1 cellular context compared by ENCODE assay signal in the genomic region with DNA sequence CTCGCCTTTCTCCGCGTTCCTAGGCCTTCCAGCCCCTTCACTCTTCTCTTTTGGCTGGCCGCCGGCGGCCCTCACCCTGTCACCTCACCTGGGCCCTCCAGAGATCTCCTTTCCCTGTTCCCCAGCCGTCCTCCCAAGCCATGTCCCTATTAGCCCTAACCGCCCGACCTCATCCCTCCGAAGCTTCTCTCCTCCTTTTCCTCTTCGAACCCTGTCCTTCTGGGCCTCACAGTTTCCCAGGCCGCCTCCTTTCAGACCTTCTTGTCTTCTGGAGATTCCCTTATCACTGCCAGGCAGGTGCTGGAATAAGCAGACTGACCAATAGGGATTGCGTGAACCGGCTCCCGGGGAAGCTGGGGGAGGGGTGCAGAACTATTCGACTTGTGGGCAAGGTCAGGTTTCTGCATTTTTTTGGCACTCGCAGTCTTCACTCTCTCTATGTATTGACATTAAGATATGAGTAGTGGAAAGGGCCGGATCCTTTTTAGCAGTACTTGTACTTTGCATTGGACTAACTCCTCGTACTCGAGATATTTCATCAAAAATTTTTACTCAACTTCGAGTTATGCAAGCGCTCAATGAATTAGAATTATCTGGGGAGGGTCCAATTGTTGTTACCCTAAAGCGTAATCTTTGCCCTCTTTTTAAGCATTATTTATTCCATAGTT.
TF ChIP-seq lines count a peak whose summit lies in the region.

No MANE protein-coding gene starts in this region.

TF ChIP-seq in GM12878, 131 proteins besides CTCF, POLR2A, EP300 and RAD21 (continued from another document):
- peak; percentile 33; the same call in 1 of the 2 replicates for TF ChIP-seq EED (IDR thresholded peaks at IDR 0.05; ENCODE audit: low read depth)
- no peak for TF ChIP-seq ZNF592 (IDR thresholded peaks at IDR 0.05)
- TF ChIP-seq USF2 (IDR thresholded peaks at IDR 0.05; ENCODE audit: borderline replicate concordance, low read depth, low read length), result no peak
- no peak for TF ChIP-seq MTA3 (IDR thresholded peaks at IDR 0.05; ENCODE audit: borderline replicate concordance, low read length)
- no peak for TF ChIP-seq TAF1 (IDR thresholded peaks at IDR 0.05; ENCODE audit: borderline replicate concordance, low read depth, low read length)
- TF ChIP-seq HDGF (IDR thresholded peaks at IDR 0.05), result peak; percentile 60; the same call in 1 of the 2 replicates
- TF ChIP-seq CEBPB (IDR thresholded peaks at IDR 0.05; ENCODE audit: borderline replicate concordance in 1 of 2, low read depth in 2 of 2, low read length in 2 of 2), result no peak
- TF ChIP-seq ZBTB11 (CRISPR knock-in tag; IDR thresholded peaks at IDR 0.05), result no peak
- TF ChIP-seq EGR1 (IDR thresholded peaks at IDR 0.05; ENCODE audit: borderline replicate concordance in 1 of 2, low read depth in 2 of 2, low read length in 2 of 2), result no peak
- TF ChIP-seq YBX1 (IDR thresholded peaks at IDR 0.05), result no peak
- TF ChIP-seq RELB (IDR thresholded peaks at IDR 0.05; ENCODE audit: low read depth), result 0 out of 2 replicates have a peak, but pooled peaks have one; percentile 27
- TF ChIP-seq RELA (IDR thresholded peaks at IDR 0.05; ENCODE audit: borderline replicate concordance, partially characterized antibody), result no peak
- TF ChIP-seq POU2F2 (IDR thresholded peaks at IDR 0.05; ENCODE audit: borderline replicate concordance, low read depth, low read length), result no peak
- no peak for TF ChIP-seq NR2C2 (IDR thresholded peaks at IDR 0.05; ENCODE audit: borderline replicate concordance, control insufficient read depth, insufficient read length, low read depth)
- TF ChIP-seq YY1 (IDR thresholded peaks at IDR 0.05; ENCODE audit: low read depth, low read length), result no peak
- TF ChIP-seq PKNOX1 (IDR thresholded peaks at IDR 0.05), result 0 out of 2 replicates have a peak, but pooled peaks have one; percentile 12
- no peak for TF ChIP-seq ELK1 (IDR thresholded peaks at IDR 0.05; ENCODE audit: low read depth, low read length)
- no peak for TF ChIP-seq ZNF217 (IDR thresholded peaks at IDR 0.05)
- TF ChIP-seq NFIC (IDR thresholded peaks at IDR 0.05; ENCODE audit: low read depth, low read length), result no peak
- TF ChIP-seq TARDBP (IDR thresholded peaks at IDR 0.05; ENCODE audit: borderline replicate concordance), result no peak
- no peak for TF ChIP-seq SIN3A (IDR thresholded peaks at IDR 0.05; ENCODE audit: low read depth, low read length)
- TF ChIP-seq MTA2 (IDR thresholded peaks at IDR 0.05; ENCODE audit: low read depth), result no peak
- TF ChIP-seq TCF7 (IDR thresholded peaks at IDR 0.05; ENCODE audit: borderline replicate concordance), result no peak
- no peak for TF ChIP-seq ATF2 (IDR thresholded peaks at IDR 0.05; ENCODE audit: low read length)
- TF ChIP-seq SMARCA5 (IDR thresholded peaks at IDR 0.05), result no peak
- TF ChIP-seq, protein P1, sequence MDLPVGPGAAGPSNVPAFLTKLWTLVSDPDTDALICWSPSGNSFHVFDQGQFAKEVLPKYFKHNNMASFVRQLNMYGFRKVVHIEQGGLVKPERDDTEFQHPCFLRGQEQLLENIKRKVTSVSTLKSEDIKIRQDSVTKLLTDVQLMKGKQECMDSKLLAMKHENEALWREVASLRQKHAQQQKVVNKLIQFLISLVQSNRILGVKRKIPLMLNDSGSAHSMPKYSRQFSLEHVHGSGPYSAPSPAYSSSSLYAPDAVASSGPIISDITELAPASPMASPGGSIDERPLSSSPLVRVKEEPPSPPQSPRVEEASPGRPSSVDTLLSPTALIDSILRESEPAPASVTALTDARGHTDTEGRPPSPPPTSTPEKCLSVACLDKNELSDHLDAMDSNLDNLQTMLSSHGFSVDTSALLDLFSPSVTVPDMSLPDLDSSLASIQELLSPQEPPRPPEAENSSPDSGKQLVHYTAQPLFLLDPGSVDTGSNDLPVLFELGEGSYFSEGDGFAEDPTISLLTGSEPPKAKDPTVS (IDR thresholded peaks at IDR 0.05; ENCODE audit: low read depth, low read length), result no peak
- no peak for TF ChIP-seq ZNF24 (IDR thresholded peaks at IDR 0.05)
